ENCODE assay signal across 18 cellular contexts in the genomic region with DNA sequence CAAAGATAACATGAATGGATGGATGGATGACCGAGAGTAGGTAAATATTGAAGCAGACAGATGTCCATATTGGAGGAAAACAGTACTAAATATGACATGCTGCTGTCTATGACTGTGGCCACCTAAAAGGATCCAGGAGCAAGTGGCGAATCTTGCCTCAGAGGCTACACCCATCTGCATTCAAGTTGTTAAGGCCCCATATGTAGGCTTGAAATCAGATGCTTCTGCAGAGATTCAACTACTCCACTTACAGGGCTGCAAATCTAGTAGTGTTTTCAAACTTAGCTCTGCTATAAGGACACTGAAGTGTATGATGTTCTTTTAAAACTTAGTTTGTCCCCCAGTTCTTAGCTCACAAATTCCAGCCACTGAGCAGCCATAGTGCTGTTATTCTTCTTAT. TPM values are rescaled to one million over a fixed set of nuclear protein-coding genes. Genes with fewer than 3 reads are reported as not detected.
DNase-seq lines count a peak whose midpoint lies in the region; ATAC-seq and TF ChIP-seq lines count a peak whose summit lies in the region.
"Had no signal": no experiment of that assay in that cellular context is flagged by ENCODE, and none has a peak within 500 bp of the region (broad histone marks: within the 10 kb centered on the region; RNA-seq: fewer than 3 reads in every experiment).

No MANE protein-coding gene starts in this region.

- H3K14ac ChIP-seq in neuronal stem cell (ENCODE audit: low read length) = no peak overlapping the region

- DNase-seq in cardiac muscle cell (ENCODE audit: low read depth in 1 of 2, low spot score in 1 of 2) (no peak), left cardiac atrium (no peak), neuronal stem cell (ENCODE audit: low spot score) (no peak), OCI-M2 (lab: John Stamatoyannopoulos, UW; ENCODE audit: unreplicated experiment) (no peak)
- no peak for DNase-seq in CD4-positive, alpha-beta memory T cell
- DNase-seq: 8988T; Calu3; CD8-positive, alpha-beta T cell; DMS79 treated with DMSO at 0.1 percent for 48 hours; GF-D8; HCEC 1CT; IMR-90 had no signal

- H3K4me3 ChIP-seq in cardiac muscle cell = no peak overlapping the region
- no peak overlapping the region for H3K4me3 ChIP-seq in ectodermal cell (ENCODE audit: insufficient read depth, low read depth, low read length)
- H3K4me3 ChIP-seq in iPS-20b (ENCODE audit: low read length) = peak overlapping the region; percentile 52; the same call in 1 of the 2 replicates
- H3K4me3 ChIP-seq in neuronal stem cell (ENCODE audit: low read length in 2 of 2) = no peak overlapping the region
- H3K4me3 ChIP-seq in CD4-positive, alpha-beta memory T cell (ENCODE audit: low read length in 2 of 2) = no peak overlapping the region
- H3K4me3 ChIP-seq: BLaER1, K562 had no signal

- H2BK15ac ChIP-seq in neuronal stem cell (ENCODE audit: low read length) = no peak overlapping the region

- H4K8ac ChIP-seq in neuronal stem cell (ENCODE audit: low read depth, low read length) = no peak overlapping the region

- no peaks in the 10 kb centered on the region for H3K9me3 Mint-ChIP-seq in CD4-positive, alpha-beta memory T cell

- H3K4me1 ChIP-seq in cardiac muscle cell (ENCODE audit: low read depth) = peaks cover 11% of the 10 kb centered on the region
- H3K4me1 ChIP-seq in ectodermal cell (ENCODE audit: control insufficient read depth, insufficient read depth, low read length) = peaks cover 37% of the 10 kb centered on the region
- H3K4me1 ChIP-seq in iPS-20b (ENCODE audit: insufficient read depth, low read length) = peaks cover 37% of the 10 kb centered on the region; the same call in 1 of the 2 replicates
- H3K4me1 ChIP-seq in neuronal stem cell (ENCODE audit: control insufficient read depth in 2 of 2, insufficient read depth in 1 of 2, low read depth in 1 of 2, low read length in 2 of 2) = peaks cover 7 to 39% of the 10 kb centered on the region in 2 donors
- no peaks in the 10 kb centered on the region for H3K4me1 ChIP-seq in CD4-positive, alpha-beta memory T cell (ENCODE audit: insufficient read depth, low read length)
- H3K4me1 ChIP-seq: BLaER1 had no signal

- H2BK12ac ChIP-seq in neuronal stem cell (ENCODE audit: low read length) = no peak overlapping the region

- H2BK120ac ChIP-seq in neuronal stem cell (ENCODE audit: low read depth, low read length) = no peak overlapping the region

- no peak overlapping the region for H3K4me2 ChIP-seq in neuronal stem cell (ENCODE audit: insufficient read depth, low read length, poor library complexity, severe bottlenecking)
- H3K4me2 ChIP-seq: BLaER1 had no signal

- no peak overlapping the region for H3K18ac ChIP-seq in neuronal stem cell (ENCODE audit: low read length)

- H3K4me1 Mint-ChIP-seq in CD4-positive, alpha-beta memory T cell = peaks cover 2 to 14% (median 11%) of the 10 kb centered on the region in 4 donors
- H3K4me1 Mint-ChIP-seq: CD14-positive monocyte had no signal

- H3K36me3 ChIP-seq in cardiac muscle cell (no peaks in the 10 kb centered on the region), ectodermal cell (ENCODE audit: control insufficient read depth, insufficient read depth, low read length) (no peaks in the 10 kb centered on the region), iPS-20b (ENCODE audit: insufficient read depth, low read depth, low read length) (no peaks in the 10 kb centered on the region), neuronal stem cell (replicated peaks in 1 of 2; ENCODE audit: control insufficient read depth in 2 of 2, insufficient read depth in 2 of 2, low read length in 2 of 2) (no peaks in the 10 kb centered on the region)
- H3K36me3 ChIP-seq in CD4-positive, alpha-beta memory T cell (ENCODE audit: insufficient read depth, low read length) = no peaks in the 10 kb centered on the region

- no peak overlapping the region for H3K23ac ChIP-seq in neuronal stem cell (ENCODE audit: low read depth, low read length, poor library complexity)

- no peaks in the 10 kb centered on the region for H3K27me3 Mint-ChIP-seq in CD4-positive, alpha-beta memory T cell

- H3K27me3 ChIP-seq in cardiac muscle cell (no peaks in the 10 kb centered on the region), ectodermal cell (ENCODE audit: control insufficient read depth, insufficient read depth, low read length, poor library complexity, severe bottlenecking) (no peaks in the 10 kb centered on the region), iPS-20b (ENCODE audit: insufficient read depth, low read length) (no peaks in the 10 kb centered on the region), neuronal stem cell (ENCODE audit: control insufficient read depth in 3 of 3, insufficient read depth in 3 of 3, low read depth in 1 of 3, low read length in 3 of 3) (no peaks in the 10 kb centered on the region)
- H3K27me3 ChIP-seq in CD4-positive, alpha-beta memory T cell (ENCODE audit: insufficient read depth, low read length) = no peaks in the 10 kb centered on the region
- H3K27me3 ChIP-seq: BLaER1 had no signal

- no peak overlapping the region for H3K9ac ChIP-seq in iPS-20b (ENCODE audit: low read depth, low read length)
- no peak overlapping the region for H3K9ac ChIP-seq in neuronal stem cell (ENCODE audit: low read depth, low read length, poor library complexity)
- H3K9ac ChIP-seq: BLaER1 had no signal

- H4K91ac ChIP-seq in neuronal stem cell (ENCODE audit: low read depth, low read length, poor library complexity) = no peak overlapping the region

- no peaks in the 10 kb centered on the region for H3K79me1 ChIP-seq in neuronal stem cell (ENCODE audit: low read depth, low read length)

- 53 to 55% methylated on average over 2 of the region's 2 CpGs for WGBS in ectodermal cell, 2 experiments
- no CpG with 5 or more reads among the region's 2 CpGs for WGBS in neuronal stem cell (ENCODE audit: extremely low coverage in 2 of 2, insufficient read length in 2 of 2, insufficient replicate concordance in 1 of 2), 2 donors

- H3K4me3 Mint-ChIP-seq in CD4-positive, alpha-beta memory T cell = no peak overlapping the region
- H3K4me3 Mint-ChIP-seq: CD14-positive monocyte; CD8-positive, alpha-beta T cell had no signal

- H2BK5ac ChIP-seq in neuronal stem cell (ENCODE audit: low read length) = no peak overlapping the region

- CTCF ChIA-PET in CD4-positive, alpha-beta memory T cell (lab: Charles Lee; ENCODE audit: partially characterized antibody) = interaction anchor here (0.9 to 5.2 kb wide), 2 partner anchors 13 kb away, joined by 3 to 28 read pairs; no protein-coding TSS in a partner anchor

- no peak for ATAC-seq in left cardiac atrium
- ATAC-seq in HG03135 (IDR thresholded peaks at IDR 0.05; ENCODE audit: unreplicated experiment) = no peak
- ATAC-seq: CD8-positive, alpha-beta T cell; K562 had no signal

- H3K9me3 ChIP-seq in cardiac muscle cell (ENCODE audit: low read depth) = no peaks in the 10 kb centered on the region
- H3K9me3 ChIP-seq in ectodermal cell (ENCODE audit: control insufficient read depth, low read length) = no peaks in the 10 kb centered on the region
- no peaks in the 10 kb centered on the region for H3K9me3 ChIP-seq in iPS-20b (ENCODE audit: insufficient read depth, low read depth, low read length)
- H3K9me3 ChIP-seq in neuronal stem cell (replicated peaks in 1 of 2; ENCODE audit: control insufficient read depth in 2 of 2, insufficient read depth in 1 of 2, low read depth in 1 of 2, low read length in 2 of 2) = peaks cover 0 to 4% of the 10 kb centered on the region in 2 donors
- no peaks in the 10 kb centered on the region for H3K9me3 ChIP-seq in CD4-positive, alpha-beta memory T cell (ENCODE audit: control insufficient read depth in 1 of 2, low read length in 2 of 2)
- H3K9me3 ChIP-seq: BLaER1 had no signal

- no peak overlapping the region for H2AK5ac ChIP-seq in neuronal stem cell (ENCODE audit: low read depth, low read length)

- H3K27ac ChIP-seq in cardiac muscle cell (peak overlapping the region; percentile 74), ectodermal cell (ENCODE audit: insufficient read depth, low read depth, low read length, poor library complexity, severe bottlenecking) (peak overlapping the region; percentile 30), iPS-20b (ENCODE audit: low read length) (no peak overlapping the region), neuronal stem cell (replicated peaks; ENCODE audit: low read length) (peak overlapping the region; percentile 53)
- no peak overlapping the region for H3K27ac ChIP-seq in CD4-positive, alpha-beta memory T cell (ENCODE audit: low read depth, low read length)
- H3K27ac ChIP-seq: BLaER1 had no signal

- TF ChIP-seq CTCF in cardiac muscle cell (IDR thresholded peaks at IDR 0.05; ENCODE audit: low read depth, low read length) = no peak

- POLR2A ChIA-PET in CD4-positive, alpha-beta memory T cell (lab: Charles Lee; ENCODE audit: partially characterized antibody) = no interaction called here

- no peak overlapping the region for H2AFZ ChIP-seq in neuronal stem cell (ENCODE audit: low read length)

- peak overlapping the region in 1 of 7 donors; percentile 22 for H3K27ac Mint-ChIP-seq in CD4-positive, alpha-beta memory T cell
- H3K27ac Mint-ChIP-seq: CD14-positive monocyte; CD8-positive, alpha-beta T cell had no signal

- peaks cover 32 to 41% of the 10 kb centered on the region in 2 donors for H3K36me3 Mint-ChIP-seq in CD4-positive, alpha-beta memory T cell

- H3K4ac ChIP-seq in neuronal stem cell (ENCODE audit: low read length) = no peak overlapping the region

- intact Hi-C loops in left cardiac atrium (cut with DNase I) = no loop called here
- intact Hi-C loops in CD4-positive, alpha-beta memory T cell (cut with micrococcal nuclease) = no loop called here

RNA-seq across cellular contexts. Expression of a gene that starts 28.9 kb away (rescaled TPM):
- total RNA-seq in cardiac muscle cell (6.3 and 6.4 TPM in 2 replicates), left cardiac atrium (1 to 10 TPM; 3.5 to 4.4 TPM)
- polyA plus RNA-seq in cardiac muscle cell = 3.6 and 9.6 TPM in 2 replicates
- 13.6 TPM for polyA plus RNA-seq in ectodermal cell (2013, experiment 1 of 4)
- 12.4 TPM for polyA plus RNA-seq in ectodermal cell (2013, experiment 2 of 4)
- 9.5 TPM for polyA plus RNA-seq in ectodermal cell (2013, experiment 3 of 4)
- 11.8 TPM for polyA plus RNA-seq in ectodermal cell (2013, experiment 4 of 4)
- polyA plus RNA-seq in neuronal stem cell (2013, experiment 1 of 2) = 5.1 TPM
- polyA plus RNA-seq in neuronal stem cell (2013, experiment 2 of 2) = 5.2 TPM
- total RNA-seq in CD4-positive, alpha-beta memory T cell = 10 to 100 TPM; 14.7 to 15.1 TPM
- polyA plus RNA-seq in CD4-positive, alpha-beta memory T cell = 1 to 10 TPM; 1.3 to 3.4 TPM

Comparison
In these comparisons a context has a peak if more than half of its experiments do, and no peak if none do; other contexts are left out.
1. H3K27ac ChIP-seq: peak in cardiac muscle cell (single experiment), ectodermal cell (single experiment) and neuronal stem cell (single experiment); none in iPS-20b (single experiment) and CD4-positive, alpha-beta memory T cell (single experiment).